In the genomic region with DNA sequence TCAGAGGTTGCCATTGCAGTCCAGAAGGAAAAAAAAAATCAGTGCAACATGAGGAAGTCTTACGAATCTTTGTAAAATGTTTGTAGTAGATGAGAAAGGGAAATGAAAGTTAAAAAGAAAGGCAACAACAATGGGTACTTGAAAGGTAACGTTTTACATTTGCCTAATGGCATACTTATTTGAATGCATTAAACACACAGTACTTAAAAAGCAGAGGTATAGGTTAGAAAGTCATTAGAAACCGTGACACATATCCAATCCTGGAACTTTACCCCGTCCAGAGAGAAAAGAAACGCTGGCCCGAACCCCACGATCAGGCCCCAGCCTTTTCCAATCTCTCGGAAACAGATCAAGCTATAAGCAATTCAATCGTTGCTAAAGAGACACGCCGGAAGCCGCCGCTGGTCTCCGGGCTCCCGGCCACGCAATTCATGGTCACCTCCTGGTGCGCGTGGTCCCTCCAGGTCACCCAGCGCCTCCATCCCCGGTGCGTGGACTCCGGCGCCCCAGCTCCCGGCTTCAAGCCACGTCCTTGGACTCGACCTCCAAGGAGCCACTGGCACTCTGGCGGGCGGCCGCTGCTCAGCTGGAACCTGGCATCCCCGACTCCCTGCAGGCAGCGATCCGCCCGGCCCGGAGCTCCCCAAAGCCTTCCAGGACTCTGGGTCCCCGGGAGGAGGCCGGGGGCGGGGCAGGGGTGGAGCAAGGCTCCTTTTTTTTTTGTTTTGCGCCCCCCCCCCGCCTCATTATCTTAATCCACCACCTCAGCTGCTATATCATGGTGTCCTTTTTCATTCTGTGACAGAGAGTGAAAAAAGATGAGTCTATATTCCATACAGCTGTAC, we compare ENCODE assay signal across 8 cellular contexts. TPM values are rescaled to one million over a fixed set of nuclear protein-coding genes. Genes with fewer than 3 reads are reported as not detected.
DNase-seq lines count a peak whose midpoint lies in the region; ATAC-seq and TF ChIP-seq lines count a peak whose summit lies in the region.

TSS of gene SLC18B1 (minus strand) at position 663 of the 845 bp plus-strand sequence. CDS start at position 482, 181 bp downstream.

- H3K27me3 Mint-ChIP-seq in activated naive CD8-positive, alpha-beta T cell treated with anti-CD3 and anti-CD28 coated beads, Interleukin-2, amount 50 U/mL, for 24 hours, result no peaks in the 10 kb centered on the region
- H3K27me3 Mint-ChIP-seq in osteocyte (ENCODE audit: unreplicated experiment), result peaks cover 15% of the 10 kb centered on the region

- TF ChIP-seq CTCF in cardiac muscle cell (IDR thresholded peaks at IDR 0.05; ENCODE audit: low read depth, low read length) (no peak), osteocyte (IDR thresholded peaks at IDR 0.05) (no peak)

- H3K4me3 Mint-ChIP-seq in activated naive CD8-positive, alpha-beta T cell treated with anti-CD3 and anti-CD28 coated beads, Interleukin-2, amount 50 U/mL, for 24 hours, result no peak within 1 kb of the TSS
- H3K4me3 Mint-ChIP-seq in osteocyte (ENCODE audit: unreplicated experiment), result peak within 1 kb of the TSS; percentile 84

- ATAC-seq in HG03175 (IDR thresholded peaks at IDR 0.05; ENCODE audit: unreplicated experiment), result peak; percentile 51
- peak; percentile 65 for ATAC-seq in activated naive CD8-positive, alpha-beta T cell treated with anti-CD3 and anti-CD28 coated beads, Interleukin-2, amount 50 U/mL, for 24 hours

- DNase-seq in CD1c-positive myeloid dendritic cell (ENCODE audit: extremely low spot score) (peak; percentile 28), SK-MEL-5 (ENCODE audit: low read depth, low spot score) (peak; percentile 52), cardiac muscle cell (ENCODE audit: low read depth in 1 of 2, low spot score in 1 of 2) (peak; percentile 44 to 69), osteocyte (ENCODE audit: extremely low spot score, unreplicated experiment) (no peak), KG1 (lab: John Stamatoyannopoulos, UW) (no peak)
- DNase-seq in activated naive CD8-positive, alpha-beta T cell treated with anti-CD3 and anti-CD28 coated beads, Interleukin-2, amount 50 U/mL, for 24 hours, result peak; percentile 70

- H3K36me3 Mint-ChIP-seq in activated naive CD8-positive, alpha-beta T cell treated with anti-CD3 and anti-CD28 coated beads, Interleukin-2, amount 50 U/mL, for 24 hours (ENCODE audit: low read depth), result peaks cover 13% of the 10 kb centered on the region
- peaks cover 2% of the 10 kb centered on the region for H3K36me3 Mint-ChIP-seq in osteocyte (ENCODE audit: unreplicated experiment)

- peak within 1 kb of the TSS; percentile 93 for H3K4me3 ChIP-seq in cardiac muscle cell

- H3K4me1 ChIP-seq in cardiac muscle cell (ENCODE audit: low read depth), result no peaks in the 10 kb centered on the region

- H3K27ac Mint-ChIP-seq in activated naive CD8-positive, alpha-beta T cell treated with anti-CD3 and anti-CD28 coated beads, Interleukin-2, amount 50 U/mL, for 24 hours, result peak within 1 kb of the TSS; percentile 15
- peak within 1 kb of the TSS; percentile 12 for H3K27ac Mint-ChIP-seq in osteocyte (ENCODE audit: unreplicated experiment)

- H3K9me3 Mint-ChIP-seq in activated naive CD8-positive, alpha-beta T cell treated with anti-CD3 and anti-CD28 coated beads, Interleukin-2, amount 50 U/mL, for 24 hours, result no peaks in the 10 kb centered on the region
- H3K9me3 Mint-ChIP-seq in osteocyte (ENCODE audit: unreplicated experiment), result no peaks in the 10 kb centered on the region

- no peaks in the 10 kb centered on the region for H3K27me3 ChIP-seq in cardiac muscle cell

- in situ Hi-C loops in SK-MEL-5 (cut with HindIII; ENCODE audit: low pct_unique_long_range_greater_than_20kb, low sequenced_read_pairs), result no loop called here

- H3K36me3 ChIP-seq in cardiac muscle cell, result no peaks in the 10 kb centered on the region

- peak within 1 kb of the TSS; percentile 34 for H3K27ac ChIP-seq in cardiac muscle cell

- peaks cover 26% of the 10 kb centered on the region for H3K4me1 Mint-ChIP-seq in activated naive CD8-positive, alpha-beta T cell treated with anti-CD3 and anti-CD28 coated beads, Interleukin-2, amount 50 U/mL, for 24 hours
- peaks cover 11% of the 10 kb centered on the region for H3K4me1 Mint-ChIP-seq in osteocyte (ENCODE audit: unreplicated experiment)

- peak; percentile 41 for TF ChIP-seq POLR2A in GM19099 (IDR thresholded peaks at IDR 0.05; ENCODE audit: extremely low read depth, insufficient read length, low read depth)

- no peaks in the 10 kb centered on the region for H3K9me3 ChIP-seq in cardiac muscle cell (ENCODE audit: low read depth)

RNA-seq across cellular contexts. Expression of gene SLC18B1, which starts in this region (rescaled TPM):
- total RNA-seq in SK-MEL-5 (2014; rRNA removed; shearing (Covaris generic)), result 47.2 and 54.8 TPM in 2 replicates
- polyA plus RNA-seq in SK-MEL-5 (2015; cell fraction: cytosol; rRNA removed), result 28.7 and 32.4 TPM in 2 replicates
- 90.3 and 107 TPM in 2 replicates for polyA plus RNA-seq in SK-MEL-5 (2015; cell fraction: nucleus; rRNA removed)
- total RNA-seq in cardiac muscle cell (9.3 and 12.6 TPM in 2 replicates), osteocyte (3.3 and 4.9 TPM in 2 replicates)
- polyA plus RNA-seq in cardiac muscle cell, result 18.7 and 24.8 TPM in 2 replicates

Comparison
In these comparisons a context has a peak if more than half of its experiments do, and no peak if none do; other contexts are left out.
1. DNase-seq: peak in CD1c-positive myeloid dendritic cell (single experiment), SK-MEL-5 (single experiment), activated naive CD8-positive, alpha-beta T cell treated with anti-CD3 and anti-CD28 coated beads, Interleukin-2, amount 50 U/mL, for 24 hours (single experiment) and cardiac muscle cell (2 of 2); none in osteocyte (single experiment) and KG1 (single experiment).